8 cellular contexts compared by ENCODE assay signal in genomic region chr5:61330341-61330878, GRCh38. TPM values are rescaled to one million over a fixed set of nuclear protein-coding genes. Genes with fewer than 3 reads are reported as not detected.
DNase-seq lines count a peak whose midpoint lies in the region; ATAC-seq, FAIRE-seq and TF ChIP-seq lines count a peak whose summit lies in the region.

No MANE protein-coding gene starts in this region.

- ATAC-seq in GM12878 (no peak), HG03520 (IDR thresholded peaks at IDR 0.05; ENCODE audit: unreplicated experiment) (no peak)

- SMC1A ChIA-PET in GM12878 (lab: Charles Lee; ENCODE audit: uncharacterized antibody, unreplicated experiment), result interaction anchor here (1.0 to 3.8 kb wide), 9 partner anchors 10 to 274 kb away, joined by 3 to 31 read pairs (median 5); partner anchors contain the start of gene SMIM15

- TF ChIP-seq EP300 in GM12878 (IDR thresholded peaks at IDR 0.05; ENCODE audit: borderline replicate concordance in 1 of 2, control insufficient read depth in 1 of 2, low read depth in 2 of 2, low read length in 2 of 2), result no peak
- no peak for TF ChIP-seq EP300 in sigmoid colon (IDR thresholded peaks at IDR 0.05)

- BruUV-seq in GM12878 (replicated peaks; lab: Mats Ljungman, UMichigan), result no TSS peak

- H3K27me3 ChIP-seq in GM12878 (replicated peaks in 1 of 2; ENCODE audit: control insufficient read depth in 2 of 2, insufficient read depth in 2 of 2, low read length in 1 of 2) (peaks cover 0 to 17% of the 10 kb centered on the region in 2 experiments; a peak in 2 of 4 replicates), iPS-18a (ENCODE audit: control insufficient read depth, insufficient read depth, low read length) (peaks cover 64% of the 10 kb centered on the region), sigmoid colon (no peaks in the 10 kb centered on the region)

- in situ Hi-C loops in GM12878 (cut with MboI), result no loop called here

- no peaks in the 10 kb centered on the region for H3K79me2 ChIP-seq in GM12878 (ENCODE audit: control insufficient read depth, insufficient read depth, low read length)

- RAD21 ChIA-PET in GM12878 (lab: Charles Lee; ENCODE audit: unreplicated experiment), result interaction anchor here (0.7 to 6.0 kb wide), 14 partner anchors 10 to 328 kb away, joined by 3 to 64 read pairs (median 4); no protein-coding TSS in a partner anchor

- H3K4me3 ChIP-seq in GM12878 (peak overlapping the region; percentile 75), iPS-18a (ENCODE audit: low read length) (peak overlapping the region; percentile 82), sigmoid colon (peak overlapping the region; percentile 57 to 99 (median 78))

- DNase-seq in H54 (ENCODE audit: insufficient read length, low spot score), result peak; percentile 33
- peak; percentile 39 for DNase-seq in NOMO-1 treated with DMSO at 0.1 percent for 48 hours (lab: John Stamatoyannopoulos, UW; ENCODE audit: unreplicated experiment)
- no peak for DNase-seq in GM12878 (ENCODE audit: low read depth, low spot score)
- peak; percentile 75 for DNase-seq in sigmoid colon
- DNase-seq in NAMALWA (ENCODE audit: low spot score), result no peak

- TF ChIP-seq POLR2A in H54 (IDR thresholded peaks at IDR 0.05; ENCODE audit: low read depth, low read length) (peak; percentile 17; the same call in 1 of the 2 replicates), GM12878 (IDR thresholded peaks at IDR 0.05; ENCODE audit: low read depth, low read length) (no peak), sigmoid colon (IDR thresholded peaks at IDR 0.05) (peak; percentile 13 to 15)

- H3K9me3 ChIP-seq in GM12878 (replicated peaks; ENCODE audit: control insufficient read depth, insufficient read depth, low read length) (no peaks in the 10 kb centered on the region; the same call in 2 of the 3 replicates), iPS-18a (ENCODE audit: control insufficient read depth, low read depth, low read length) (no peaks in the 10 kb centered on the region), sigmoid colon (no peaks in the 10 kb centered on the region)

- 1% methylated on average over 21 of the region's 32 CpGs for WGBS in GM12878 (ENCODE audit: insufficient coverage, insufficient replicate concordance, low lambda C conversion rate, missing lambda C conversion rate)
- 1 to 3% methylated on average over 32 of the region's 32 CpGs for WGBS in sigmoid colon, 2 donors

- H3K4me2 ChIP-seq in GM12878 (ENCODE audit: control insufficient read depth, insufficient read depth), result peak overlapping the region; percentile 81

- H3K4me1 ChIP-seq in GM12878 (ENCODE audit: control insufficient read depth, insufficient read depth, low read length) (peaks cover 18% of the 10 kb centered on the region), iPS-18a (ENCODE audit: control insufficient read depth, low read depth, low read length) (peaks cover 35% of the 10 kb centered on the region), sigmoid colon (peaks cover 0 to 39% (median 34%) of the 10 kb centered on the region in 4 donors)

- FAIRE-seq in H54 (lab: Jason Lieb, UNC) (peak; percentile 52), GM12878 (lab: Jason Lieb, UNC) (no peak)

- H3K27ac ChIP-seq in C4-2B (peak overlapping the region; percentile 53), GM12878 (ENCODE audit: control insufficient read depth, insufficient read depth) (no peak overlapping the region), iPS-18a (ENCODE audit: low read length) (no peak overlapping the region), sigmoid colon (peak overlapping the region; percentile 91 to 99 (median 94))

- no peak for TF ChIP-seq CTCF in C4-2B (conservative IDR thresholded peaks at IDR 0.05)
- no peak for TF ChIP-seq CTCF in GM12878 (IDR thresholded peaks at IDR 0.05 in 2 of 3, conservative IDR thresholded peaks at IDR 0.05 in 1 of 3; ENCODE audit: control insufficient read depth in 2 of 3, extremely low read depth in 1 of 3, insufficient read depth in 1 of 3, low read depth in 3 of 3, low read length in 3 of 3)
- no peak for TF ChIP-seq CTCF in sigmoid colon (IDR thresholded peaks at IDR 0.05)

- no peak for TF ChIP-seq RAD21 in GM12878 (IDR thresholded peaks at IDR 0.05; ENCODE audit: insufficient read depth, low read depth, low read length)

- H4K20me1 ChIP-seq in GM12878 (ENCODE audit: control insufficient read depth, insufficient read depth), result no peaks in the 10 kb centered on the region

- POLR2A ChIA-PET in GM12878 (lab: Charles Lee), result interaction anchor here (1.1 to 2.9 kb wide), 5 partner anchors 10 to 162 kb away, joined by 3 to 20 read pairs (median 5); no protein-coding TSS in a partner anchor

- CTCF ChIA-PET in GM12878 (lab: Yijun Ruan, JAX), result interaction anchor here (0.7 to 3.8 kb wide), 14 partner anchors 9 to 372 kb away, joined by 3 to 27 read pairs (median 4); no protein-coding TSS in a partner anchor

- intact Hi-C loops in GM12878 (cut with micrococcal nuclease; ENCODE audit: unreplicated experiment), result loop anchor here (2.0 to 5.0 kb wide), 4 partner anchors 168 to 383 kb away; partner anchors contain the start of genes ERCC8, NDUFAF2 and SMIM15
- intact Hi-C loops in sigmoid colon (cut with DNase I), result loop anchor here (2.0 to 5.0 kb wide), 3 partner anchors 50 to 383 kb away; partner anchors contain the start of genes ERCC8, NDUFAF2 and SMIM15

- no peaks in the 10 kb centered on the region for H3K36me3 ChIP-seq in GM12878 (ENCODE audit: control insufficient read depth in 2 of 2, insufficient read depth in 2 of 2, low read length in 1 of 2)
- no peaks in the 10 kb centered on the region for H3K36me3 ChIP-seq in iPS-18a (ENCODE audit: control insufficient read depth, low read depth, low read length)
- H3K36me3 ChIP-seq in sigmoid colon, result no peaks in the 10 kb centered on the region

- H2AFZ ChIP-seq in GM12878 (ENCODE audit: control insufficient read depth, low read depth, low read length), result peak overlapping the region; percentile 45

- H3K9ac ChIP-seq in GM12878 (ENCODE audit: control insufficient read depth, insufficient read depth, low read length) (peak overlapping the region; percentile 38; the same call in 1 of the 2 replicates), iPS-18a (ENCODE audit: low read length) (peak overlapping the region; percentile 66)

TF ChIP-seq in GM12878, 131 proteins besides CTCF, POLR2A, EP300 and RAD21:
- TF ChIP-seq RUNX3 (IDR thresholded peaks at IDR 0.05; ENCODE audit: low read length) (peak; percentile 4; the same call in 1 of the 2 replicates), SUZ12 (IDR thresholded peaks at IDR 0.05; ENCODE audit: unreplicated experiment) (peak; percentile 16), SREBF2 (IDR thresholded peaks at IDR 0.05; ENCODE audit: low read length) (no peak), EZH2 (IDR thresholded peaks at IDR 0.05; ENCODE audit: borderline replicate concordance, control insufficient read depth, low read depth, low read length) (0 out of 2 replicates have a peak, but pooled peaks have one; percentile 54)
TF ChIP-seq in GM12878: peak in this region for 3.

RNA-seq across cellular contexts. Expression of gene ZSWIM6, which starts 1.6 kb away (rescaled TPM):
- 16.7 and 17.8 TPM in 2 replicates for total RNA-seq in GM12878 (2013; cell fraction: nucleolus; rRNA removed)
- total RNA-seq in GM12878 (2014; rRNA removed) (2.7 and 3.0 TPM in 2 replicates), GM12878 (2014; rRNA removed; fragmentation: Illumina TruSeq; extraction: Trizol) (3.8 and 4.1 TPM in 2 replicates), GM12878 (2021) (5.9 and 6.2 TPM in 2 replicates), sigmoid colon (10 to 100 TPM; 11.3 to 17.7 (median 13.3) TPM)
- 0.63 TPM for polyA plus RNA-seq in GM12878 (2011; ENCODE audit: low read depth)
- polyA plus RNA-seq in GM12878 (2011; rRNA removed) (5.7 and 6.1 TPM in 2 replicates), GM12878 (2014; fragmentation: Illumina TruSeq; extraction: Trizol) (5.3 and 6.2 TPM in 2 replicates), GM12878 (2014; fragmentation: Nextera tagmentation; extraction: Ambion mirVana) (1 to 10 TPM; 1.5 to 2.1 TPM), GM12878 (2014; rRNA removed) (4.7 TPM in 2 replicates), GM12878 (2016; fragmentation: Nextera tagmentation; extraction: Ambion mirVana) (under 1 TPM; 0.53 to 0.59 TPM), sigmoid colon (1 to 10 TPM; 4.2 to 6.7 (median 5.8) TPM)
- 4.9 and 5.2 TPM in 2 replicates for polyA plus RNA-seq in GM12878 (2011; cell fraction: cytosol; rRNA removed)
- polyA plus RNA-seq in GM12878 (2011; cell fraction: nucleus; rRNA removed), result 8.4 and 11.4 TPM in 2 replicates
- 0.60 and 0.86 TPM in 2 replicates for polyA plus RNA-seq in GM12878 (2012)
- 12.2 and 13.0 TPM in 2 replicates for polyA minus RNA-seq in GM12878 (2011; rRNA and poly(A)+ RNA removed)
- polyA minus RNA-seq in GM12878 (2011; cell fraction: cytosol; rRNA and poly(A)+ RNA removed), result 3.7 and 4.1 TPM in 2 replicates
- 7.5 and 10.0 TPM in 2 replicates for polyA minus RNA-seq in GM12878 (2011; cell fraction: nucleus; rRNA and poly(A)+ RNA removed)

Comparison
In these comparisons a context has a peak if more than half of its experiments do, and no peak if none do; other contexts are left out.
1. H3K27ac ChIP-seq: peak in C4-2B (single experiment) and sigmoid colon (4 of 4); none in GM12878 (single experiment) and iPS-18a (single experiment).
2. DNase-seq: peak in H54 (single experiment), NOMO-1 treated with DMSO at 0.1 percent for 48 hours (single experiment) and sigmoid colon (single experiment); none in GM12878 (single experiment) and NAMALWA (single experiment).
3. Peak in every context shown above with its lines, with median percentiles within 50 percentile points of each other: H3K4me3 ChIP-seq.